ENCODE assay signal across 8 cellular contexts in genomic region chr21:44300262-44300959, GRCh38. TPM values are rescaled to one million over a fixed set of nuclear protein-coding genes. Genes with fewer than 3 reads are reported as not detected.
DNase-seq lines count a peak whose midpoint lies in the region; ATAC-seq and TF ChIP-seq lines count a peak whose summit lies in the region.

No MANE protein-coding gene starts in this region.

- in situ Hi-C loops in SK-MEL-5 (cut with HindIII; ENCODE audit: low pct_unique_long_range_greater_than_20kb, low sequenced_read_pairs): no loop called here

- no peaks in the 10 kb centered on the region for H3K9me3 Mint-ChIP-seq in activated naive CD4-positive, alpha-beta T cell treated with anti-CD3 and anti-CD28 coated beads, Interleukin-2, amount 50 U/mL, for 72 hours
- H3K9me3 Mint-ChIP-seq in glutamatergic neuron (ENCODE audit: unreplicated experiment) (no peaks in the 10 kb centered on the region), osteocyte (ENCODE audit: unreplicated experiment) (no peaks in the 10 kb centered on the region)

- H3K27ac Mint-ChIP-seq in activated naive CD4-positive, alpha-beta T cell treated with anti-CD3 and anti-CD28 coated beads, Interleukin-2, amount 50 U/mL, for 72 hours: peak overlapping the region; percentile 74 to 93
- H3K27ac Mint-ChIP-seq in glutamatergic neuron (ENCODE audit: unreplicated experiment): no peak overlapping the region
- H3K27ac Mint-ChIP-seq in osteocyte (ENCODE audit: unreplicated experiment): peak overlapping the region; percentile 64

- TF ChIP-seq CTCF in glutamatergic neuron (IDR thresholded peaks at IDR 0.05; ENCODE audit: partially characterized antibody, unreplicated experiment): no peak
- TF ChIP-seq CTCF in osteocyte (IDR thresholded peaks at IDR 0.05): no peak

- ATAC-seq in HG03521 (IDR thresholded peaks at IDR 0.05; ENCODE audit: unreplicated experiment): peak; percentile 33
- ATAC-seq in activated naive CD4-positive, alpha-beta T cell treated with anti-CD3 and anti-CD28 coated beads, Interleukin-2, amount 50 U/mL, for 72 hours: peak; percentile 50 to 59

- DNase-seq in AG08396 (ENCODE audit: low spot score) (peak; percentile 89), SK-MEL-5 (ENCODE audit: low read depth, low spot score) (peak; percentile 41), glutamatergic neuron (peak; percentile 44), osteocyte (ENCODE audit: extremely low spot score, unreplicated experiment) (no peak), ureter (ENCODE audit: low spot score) (peak; percentile 81)
- DNase-seq in activated naive CD4-positive, alpha-beta T cell treated with anti-CD3 and anti-CD28 coated beads, Interleukin-2, amount 50 U/mL, for 72 hours (ENCODE audit: low spot score in 2 of 2): peak; percentile 68 to 72

- H3K27me3 Mint-ChIP-seq in glutamatergic neuron (ENCODE audit: unreplicated experiment) (peaks cover 10% of the 10 kb centered on the region), osteocyte (ENCODE audit: unreplicated experiment) (no peaks in the 10 kb centered on the region)

- H3K4me3 Mint-ChIP-seq in glutamatergic neuron (ENCODE audit: unreplicated experiment): peak overlapping the region; percentile 64
- peak overlapping the region; percentile 75 for H3K4me3 Mint-ChIP-seq in osteocyte (ENCODE audit: unreplicated experiment)

- H3K4me1 Mint-ChIP-seq in glutamatergic neuron (ENCODE audit: low read depth, unreplicated experiment) (peaks cover 7% of the 10 kb centered on the region), osteocyte (ENCODE audit: unreplicated experiment) (peaks cover 40% of the 10 kb centered on the region)

- TF ChIP-seq POLR2A in GM19099 (IDR thresholded peaks at IDR 0.05; ENCODE audit: extremely low read depth, insufficient read length, low read depth): peak; percentile 44

- no peaks in the 10 kb centered on the region for H3K36me3 Mint-ChIP-seq in activated naive CD4-positive, alpha-beta T cell treated with anti-CD3 and anti-CD28 coated beads, Interleukin-2, amount 50 U/mL, for 72 hours
- H3K36me3 Mint-ChIP-seq in glutamatergic neuron (ENCODE audit: unreplicated experiment) (no peaks in the 10 kb centered on the region), osteocyte (ENCODE audit: unreplicated experiment) (peaks cover 3% of the 10 kb centered on the region)

RNA-seq across cellular contexts. Expression of gene PFKL, which starts 0.6 kb away (rescaled TPM):
- 81.4 and 82.0 TPM in 2 replicates for total RNA-seq in SK-MEL-5 (2014; rRNA removed; shearing (Covaris generic))
- polyA plus RNA-seq in SK-MEL-5 (2015; cell fraction: cytosol; rRNA removed): 72.8 and 79.6 TPM in 2 replicates
- 140 and 149 TPM in 2 replicates for polyA plus RNA-seq in SK-MEL-5 (2015; cell fraction: nucleus; rRNA removed)
- total RNA-seq in activated naive CD4-positive, alpha-beta T cell treated with anti-CD3 and anti-CD28 coated beads, Interleukin-2, amount 50 U/mL, for 72 hours: 100 to 1,000 TPM in 1 of 2 donors, 10 to 100 TPM in 1; 88.8 to 223 TPM
- 48.6 TPM for total RNA-seq in glutamatergic neuron (ENCODE audit: unreplicated experiment)
- total RNA-seq in osteocyte: 138 and 143 TPM in 2 replicates
- 163 TPM for total RNA-seq in ureter

RNA-seq across cellular contexts. Expression of gene AIRE, which starts 14.7 kb away (rescaled TPM):
- total RNA-seq in SK-MEL-5 (2014; rRNA removed; shearing (Covaris generic)): not detected in 2 replicates
- not detected in 2 replicates for polyA plus RNA-seq in SK-MEL-5 (2015; cell fraction: cytosol; rRNA removed)
- not detected in 2 replicates for polyA plus RNA-seq in SK-MEL-5 (2015; cell fraction: nucleus; rRNA removed)
- not detected for total RNA-seq in activated naive CD4-positive, alpha-beta T cell treated with anti-CD3 and anti-CD28 coated beads, Interleukin-2, amount 50 U/mL, for 72 hours
- total RNA-seq in glutamatergic neuron (ENCODE audit: unreplicated experiment): not detected
- not detected in 2 replicates for total RNA-seq in osteocyte
- not detected for total RNA-seq in ureter

RNA-seq across cellular contexts. Expression of gene DNMT3L, which starts 38.7 kb away (rescaled TPM):
- not detected in 2 replicates for total RNA-seq in SK-MEL-5 (2014; rRNA removed; shearing (Covaris generic))
- not detected in 2 replicates for polyA plus RNA-seq in SK-MEL-5 (2015; cell fraction: cytosol; rRNA removed)
- not detected in 2 replicates for polyA plus RNA-seq in SK-MEL-5 (2015; cell fraction: nucleus; rRNA removed)
- total RNA-seq in activated naive CD4-positive, alpha-beta T cell treated with anti-CD3 and anti-CD28 coated beads, Interleukin-2, amount 50 U/mL, for 72 hours: not detected
- not detected for total RNA-seq in glutamatergic neuron (ENCODE audit: unreplicated experiment)
- total RNA-seq in osteocyte: not detected in 2 replicates
- total RNA-seq in ureter: not detected

RNA-seq across cellular contexts. Expression of gene CFAP410, which starts 38.8 kb away (rescaled TPM):
- 5.0 and 11.0 TPM in 2 replicates for total RNA-seq in SK-MEL-5 (2014; rRNA removed; shearing (Covaris generic))
- polyA plus RNA-seq in SK-MEL-5 (2015; cell fraction: cytosol; rRNA removed): 10.8 and 11.8 TPM in 2 replicates
- polyA plus RNA-seq in SK-MEL-5 (2015; cell fraction: nucleus; rRNA removed): 29.8 and 35.6 TPM in 2 replicates
- 10 to 100 TPM; 16.5 to 17.3 TPM for total RNA-seq in activated naive CD4-positive, alpha-beta T cell treated with anti-CD3 and anti-CD28 coated beads, Interleukin-2, amount 50 U/mL, for 72 hours
- total RNA-seq in glutamatergic neuron (ENCODE audit: unreplicated experiment) (20.6 TPM), osteocyte (23.0 and 23.4 TPM in 2 replicates), ureter (20.2 TPM)

RNA-seq across cellular contexts. Expression of gene TRPM2, which starts 53.0 kb away (rescaled TPM):
- total RNA-seq in SK-MEL-5 (2014; rRNA removed; shearing (Covaris generic)): 0.21 and 0.37 TPM in 2 replicates
- 0.56 and 0.65 TPM in 2 replicates for polyA plus RNA-seq in SK-MEL-5 (2015; cell fraction: cytosol; rRNA removed)
- polyA plus RNA-seq in SK-MEL-5 (2015; cell fraction: nucleus; rRNA removed): not detected in 2 replicates
- total RNA-seq in activated naive CD4-positive, alpha-beta T cell treated with anti-CD3 and anti-CD28 coated beads, Interleukin-2, amount 50 U/mL, for 72 hours: 10 to 100 TPM in 1 of 2 donors, 1 to 10 TPM in 1; 8.5 to 16.3 TPM
- total RNA-seq in glutamatergic neuron (ENCODE audit: unreplicated experiment) (not detected), osteocyte (not detected in 2 replicates), ureter (10.0 TPM)
